6 cellular contexts compared by ENCODE assay signal in the genomic region with DNA sequence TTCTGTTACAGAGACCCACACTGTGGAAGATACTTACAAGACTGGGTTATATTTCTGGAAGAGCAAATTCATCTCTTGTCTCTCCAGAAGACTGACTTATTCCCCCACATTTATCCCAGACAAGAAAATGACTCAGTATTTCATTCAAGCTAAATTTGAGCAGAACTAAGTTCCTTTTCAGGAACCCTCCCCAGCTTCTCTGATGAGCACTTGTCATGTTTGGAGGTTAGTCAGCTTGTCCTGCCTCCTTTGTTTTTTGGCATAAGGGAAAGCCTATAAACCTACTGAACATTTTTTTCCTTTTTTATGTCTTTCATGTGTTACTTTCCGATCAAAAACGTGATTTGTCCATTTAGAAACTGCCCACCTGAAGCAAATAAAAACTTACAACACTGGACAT.
"Had no signal": no experiment of that assay in that cellular context is flagged by ENCODE, and none has a peak within 500 bp of the region (broad histone marks: within the 10 kb centered on the region; RNA-seq: fewer than 3 reads in every experiment).

No MANE protein-coding gene starts in this region.

- ATAC-seq: HepG2, K562 had no signal

- H3K4me1 Mint-ChIP-seq: IgD-negative memory B cell had no signal

- H3K4me3 ChIP-seq: K562 had no signal

- H3K27ac Mint-ChIP-seq: IgD-negative memory B cell had no signal

- H3K4me3 Mint-ChIP-seq: IgD-negative memory B cell had no signal

- DNase-seq: IMR-90, KBM-7 had no signal

- H3K36me3 Mint-ChIP-seq: IgD-negative memory B cell had no signal

- H3K27ac ChIP-seq: HL-60 had no signal
